ENCODE assay signal across 25 cellular contexts in the genomic region with DNA sequence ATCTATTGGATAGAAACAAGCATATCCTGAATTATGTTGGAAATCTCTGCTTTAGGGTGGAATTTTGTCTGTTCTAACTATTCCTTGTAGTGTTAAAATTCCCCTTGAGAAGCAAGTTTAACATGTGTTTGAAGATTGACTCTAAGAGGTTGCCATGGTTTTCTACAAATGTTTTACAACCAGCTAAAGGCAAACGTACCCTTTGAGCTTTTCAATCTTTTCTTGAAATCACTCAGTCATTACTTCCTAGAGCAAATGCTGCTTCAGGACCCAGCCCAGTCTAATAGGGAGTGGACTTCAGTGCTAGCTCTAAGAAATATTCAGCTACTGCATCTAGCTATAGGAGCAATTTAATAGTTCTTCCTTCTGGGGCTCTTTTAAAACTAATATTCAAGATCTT.
DNase-seq lines count a peak whose midpoint lies in the region; ATAC-seq, FAIRE-seq and TF ChIP-seq lines count a peak whose summit lies in the region.
"Had no signal": no experiment of that assay in that cellular context is flagged by ENCODE, and none has a peak within 500 bp of the region (broad histone marks: within the 10 kb centered on the region; RNA-seq: fewer than 3 reads in every experiment).

No MANE protein-coding gene starts in this region.

- peaks cover 24% of the 10 kb centered on the region for H3K4me1 Mint-ChIP-seq in WTC11
- no peaks in the 10 kb centered on the region for H3K4me1 Mint-ChIP-seq in activated naive CD8-positive, alpha-beta T cell treated with anti-CD3 and anti-CD28 coated beads for 36 hours
- H3K4me1 Mint-ChIP-seq: B cell had no signal

- no peaks in the 10 kb centered on the region for H3K27me3 ChIP-seq in HepG2 (ENCODE audit: control insufficient read depth in 1 of 2, insufficient read depth in 2 of 2, low read length in 2 of 2)
- no peaks in the 10 kb centered on the region for H3K27me3 ChIP-seq in right lobe of liver
- H3K27me3 ChIP-seq in iPS-20b (ENCODE audit: insufficient read depth, low read length): no peaks in the 10 kb centered on the region
- H3K27me3 ChIP-seq: SJCRH30 had no signal

- no peak overlapping the region for H2AFZ ChIP-seq in HepG2 (ENCODE audit: low read length)

- H3K9me3 ChIP-seq in HepG2 (ENCODE audit: low read length) (no peaks in the 10 kb centered on the region), right lobe of liver (no peaks in the 10 kb centered on the region), iPS-20b (ENCODE audit: insufficient read depth, low read depth, low read length) (no peaks in the 10 kb centered on the region)
- H3K9me3 ChIP-seq: SJCRH30 had no signal

- TF ChIP-seq CTCF in HepG2 (CRISPR knock-in tag; IDR thresholded peaks at IDR 0.05) (no peak), right lobe of liver (IDR thresholded peaks at IDR 0.05) (no peak), WTC11 (IDR thresholded peaks at IDR 0.05) (no peak)

- no peak overlapping the region for H3K4me3 Mint-ChIP-seq in WTC11
- no peak overlapping the region for H3K4me3 Mint-ChIP-seq in activated naive CD8-positive, alpha-beta T cell treated with anti-CD3 and anti-CD28 coated beads for 36 hours
- H3K4me3 Mint-ChIP-seq: B cell; CD8-positive, alpha-beta T cell had no signal

- H3K27ac Mint-ChIP-seq in WTC11: peak overlapping the region; percentile 87; the same call in 1 of the 2 replicates
- no peak overlapping the region for H3K27ac Mint-ChIP-seq in activated naive CD8-positive, alpha-beta T cell treated with anti-CD3 and anti-CD28 coated beads for 36 hours
- H3K27ac Mint-ChIP-seq: B cell; CD8-positive, alpha-beta T cell had no signal

- TF ChIP-seq EP300 in HepG2 (IDR thresholded peaks at IDR 0.05; ENCODE audit: low read depth in 2 of 2, low read length in 2 of 2) (no peak), HepG2 (CRISPR knock-in tag; IDR thresholded peaks at IDR 0.05; ENCODE audit: borderline replicate concordance) (no peak)

- BruUV-seq in HepG2 (replicated peaks; lab: Mats Ljungman, UMichigan): no TSS peak

- TF ChIP-seq RAD21 in HepG2 (CRISPR knock-in tag; IDR thresholded peaks at IDR 0.05): no peak

- no peaks in the 10 kb centered on the region for H4K20me1 ChIP-seq in HepG2 (ENCODE audit: insufficient read depth, low read length)

- peak overlapping the region; percentile 57 for H3K27ac ChIP-seq in HepG2 (ENCODE audit: extremely low read length, insufficient read depth, low read length)
- H3K27ac ChIP-seq in right lobe of liver: no peak overlapping the region
- H3K27ac ChIP-seq in iPS-20b (ENCODE audit: low read length): peak overlapping the region; percentile 5
- H3K27ac ChIP-seq: 22Rv1, C4-2B, SJCRH30 had no signal

- POLR2A ChIA-PET in HepG2 (lab: Yijun Ruan, JAX) (no interaction called here), WTC11 (lab: Charles Lee) (interaction anchor here (0.8 kb wide), 1 partner anchor 119 kb away, joined by 3 read pairs; the partner anchor contains the start of gene IFRD1)

- no peak overlapping the region for H3K4me2 ChIP-seq in HepG2 (ENCODE audit: low read depth, low read length)

- H3K36me3 Mint-ChIP-seq in WTC11: peaks cover 18% of the 10 kb centered on the region
- H3K36me3 Mint-ChIP-seq in activated naive CD8-positive, alpha-beta T cell treated with anti-CD3 and anti-CD28 coated beads for 36 hours: peaks cover 14% of the 10 kb centered on the region

- peak; percentile 89 for ATAC-seq in HepG2
- ATAC-seq in right lobe of liver: no peak
- no peak; the same call in 1 of the 2 replicates for ATAC-seq in WTC11
- no peak for ATAC-seq in HG02885 (IDR thresholded peaks at IDR 0.05; ENCODE audit: poor library complexity, unreplicated experiment)
- ATAC-seq: CD8-positive, alpha-beta T cell; K562; PC-3; SK-N-SH treated with all-trans-retinoic acid at 6 μM for 48 hours had no signal

- DNase-seq in HepG2 (ENCODE audit: low spot score): peak; percentile 63
- DNase-seq in right lobe of liver: no peak
- no peak for DNase-seq in WTC11 (ENCODE audit: low spot score)
- DNase-seq in islet precursor cell: no peak
- DNase-seq in activated naive CD8-positive, alpha-beta T cell treated with anti-CD3 and anti-CD28 coated beads for 36 hours: no peak
- no peak for DNase-seq in NCI-H446 (lab: John Stamatoyannopoulos, UW)
- DNase-seq: CD8-positive, alpha-beta T cell; DND-41; Kasumi-1; NCI-H1105 treated with DMSO at 0.1 percent for 48 hours; NCI-H146; NCI-H1930; NCI-H2107; NCI-H524 treated with DMSO at 0.1 percent for 48 hours; NCI-H82; NK-92 treated with Interleukin-12 subunit alpha and Interleukin-12 subunit beta, amount 100 ng/mL, for 24 hours; PC-3; SJCRH30 had no signal

- peaks cover 2 to 6% of the 10 kb centered on the region in 2 experiments; a peak in 1 of 5 replicates for H3K36me3 ChIP-seq in HepG2 (replicated peaks in 1 of 2; ENCODE audit: control insufficient read depth in 1 of 2, insufficient read depth in 2 of 2, low read length in 2 of 2)
- no peaks in the 10 kb centered on the region for H3K36me3 ChIP-seq in right lobe of liver
- peaks cover 22% of the 10 kb centered on the region for H3K36me3 ChIP-seq in iPS-20b (ENCODE audit: insufficient read depth, low read depth, low read length)

- H3K9me3 Mint-ChIP-seq in WTC11: peaks cover 9% of the 10 kb centered on the region
- no peaks in the 10 kb centered on the region for H3K9me3 Mint-ChIP-seq in activated naive CD8-positive, alpha-beta T cell treated with anti-CD3 and anti-CD28 coated beads for 36 hours
- H3K9me3 Mint-ChIP-seq: CD8-positive, alpha-beta T cell had no signal

- in situ Hi-C loops in HepG2 (cut with HindIII; ENCODE audit: extremely low pct_ligation_motif_present, low pct_unique_long_range_greater_than_20kb): no loop called here

- H3K9ac ChIP-seq in HepG2 (ENCODE audit: insufficient read depth, low read depth, low read length) (no peak overlapping the region), iPS-20b (ENCODE audit: low read depth, low read length) (no peak overlapping the region)

- H3K4me1 ChIP-seq in HepG2 (ENCODE audit: insufficient read depth, low read length) (peaks cover 27% of the 10 kb centered on the region), right lobe of liver (no peaks in the 10 kb centered on the region), iPS-20b (ENCODE audit: insufficient read depth, low read length) (peaks cover 16% of the 10 kb centered on the region)
- H3K4me1 ChIP-seq: SJCRH30 had no signal

- no peaks in the 10 kb centered on the region for H3K79me2 ChIP-seq in HepG2 (ENCODE audit: insufficient read depth, low read length)

- H3K4me3 ChIP-seq in HepG2 (replicated peaks in 1 of 3; ENCODE audit: insufficient read depth in 1 of 3, low read depth in 2 of 3, low read length in 3 of 3) (no peak overlapping the region), right lobe of liver (no peak overlapping the region), iPS-20b (ENCODE audit: low read length) (no peak overlapping the region)
- H3K4me3 ChIP-seq: K562, SJCRH30 had no signal

- peak; percentile 49 for FAIRE-seq in HepG2 (lab: Jason Lieb, UNC)
- FAIRE-seq: K562 had no signal

- CTCF ChIA-PET in HepG2 (lab: Yijun Ruan, JAX; ENCODE audit: low intra/inter-chr PET ratio, low total read pairs): no interaction called here
- CTCF ChIA-PET in WTC11 (lab: Charles Lee): interaction anchor here (0.6 kb wide), 1 partner anchor 70 kb away, joined by 6 read pairs; no protein-coding TSS in a partner anchor

- intact Hi-C loops in HepG2 (cut with micrococcal nuclease; ENCODE audit: unreplicated experiment) (loop anchor here (5.0 kb wide), 1 partner anchor 124 kb away; the partner anchor contains the start of genes DOCK4 and ZNF277), right lobe of liver (cut with DNase I) (no loop called here)

- TF ChIP-seq POLR2A in HepG2 (IDR thresholded peaks at IDR 0.05; ENCODE audit: insufficient read depth in 1 of 2, low read depth in 2 of 2, low read length in 2 of 2): no peak
- TF ChIP-seq POLR2A in right lobe of liver (IDR thresholded peaks at IDR 0.05): no peak

- no peaks in the 10 kb centered on the region for H3K27me3 Mint-ChIP-seq in WTC11 (ENCODE audit: low read depth)
- no peaks in the 10 kb centered on the region for H3K27me3 Mint-ChIP-seq in activated naive CD8-positive, alpha-beta T cell treated with anti-CD3 and anti-CD28 coated beads for 36 hours
- H3K27me3 Mint-ChIP-seq: B cell had no signal

- 19% methylated on average over 1 of the region's 1 CpG for WGBS in HepG2 (ENCODE audit: low lambda C conversion rate)
- WGBS in right lobe of liver (ENCODE audit: insufficient coverage, low coverage, low lambda C conversion rate, missing lambda C conversion rate): no CpG with 5 or more reads among the region's 1 CpG

TF ChIP-seq in HepG2, 621 proteins besides CTCF, POLR2A, EP300 and RAD21 (continues in another document):
- TF ChIP-seq RFX1 (IDR thresholded peaks at IDR 0.05): peak; percentile 16; the same call in 1 of the 2 replicates
- peak; percentile 57 for TF ChIP-seq HNF4A (CRISPR knock-in tag; IDR thresholded peaks at IDR 0.05)
- 0 out of 2 replicates have a peak, but pooled peaks have one; percentile 22 for TF ChIP-seq SAP130 (CRISPR knock-in tag; IDR thresholded peaks at IDR 0.05; ENCODE audit: low read depth)
- TF ChIP-seq YEATS2 (CRISPR knock-in tag; IDR thresholded peaks at IDR 0.05; ENCODE audit: borderline replicate concordance): no peak
- no peak for TF ChIP-seq REXO4 (CRISPR knock-in tag; IDR thresholded peaks at IDR 0.05; ENCODE audit: borderline replicate concordance)
- peak; percentile 29; the same call in 1 of the 2 replicates for TF ChIP-seq GATAD2A (CRISPR knock-in tag; IDR thresholded peaks at IDR 0.05)

TF ChIP-seq in WTC11, 78 proteins besides CTCF, POLR2A, EP300 and RAD21 (continues in another document):
- TF ChIP-seq SMAD4 (CRISPR knock-in tag; IDR thresholded peaks at IDR 0.05): no peak
- TF ChIP-seq, protein P1, sequence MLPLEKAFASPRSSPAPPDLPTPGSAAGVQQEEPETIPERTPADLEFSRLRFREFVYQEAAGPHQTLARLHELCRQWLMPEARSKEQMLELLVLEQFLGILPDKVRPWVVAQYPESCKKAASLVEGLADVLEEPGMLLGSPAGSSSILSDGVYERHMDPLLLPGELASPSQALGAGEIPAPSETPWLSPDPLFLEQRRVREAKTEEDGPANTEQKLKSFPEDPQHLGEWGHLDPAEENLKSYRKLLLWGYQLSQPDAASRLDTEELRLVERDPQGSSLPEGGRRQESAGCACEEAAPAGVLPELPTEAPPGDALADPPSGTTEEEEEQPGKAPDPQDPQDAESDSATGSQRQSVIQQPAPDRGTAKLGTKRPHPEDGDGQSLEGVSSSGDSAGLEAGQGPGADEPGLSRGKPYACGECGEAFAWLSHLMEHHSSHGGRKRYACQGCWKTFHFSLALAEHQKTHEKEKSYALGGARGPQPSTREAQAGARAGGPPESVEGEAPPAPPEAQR (CRISPR knock-in tag; IDR thresholded peaks at IDR 0.05): no peak
- TF ChIP-seq, protein P2, sequence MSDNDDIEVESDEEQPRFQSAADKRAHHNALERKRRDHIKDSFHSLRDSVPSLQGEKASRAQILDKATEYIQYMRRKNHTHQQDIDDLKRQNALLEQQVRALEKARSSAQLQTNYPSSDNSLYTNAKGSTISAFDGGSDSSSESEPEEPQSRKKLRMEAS (CRISPR knock-in tag; IDR thresholded peaks at IDR 0.05): no peak

Comparison
In these comparisons a context has a peak if more than half of its experiments do, and no peak if none do; other contexts are left out.
1. H3K27ac ChIP-seq: peak in HepG2 (single experiment) and iPS-20b (single experiment); none in right lobe of liver (0 of 3).